In the genomic region with DNA sequence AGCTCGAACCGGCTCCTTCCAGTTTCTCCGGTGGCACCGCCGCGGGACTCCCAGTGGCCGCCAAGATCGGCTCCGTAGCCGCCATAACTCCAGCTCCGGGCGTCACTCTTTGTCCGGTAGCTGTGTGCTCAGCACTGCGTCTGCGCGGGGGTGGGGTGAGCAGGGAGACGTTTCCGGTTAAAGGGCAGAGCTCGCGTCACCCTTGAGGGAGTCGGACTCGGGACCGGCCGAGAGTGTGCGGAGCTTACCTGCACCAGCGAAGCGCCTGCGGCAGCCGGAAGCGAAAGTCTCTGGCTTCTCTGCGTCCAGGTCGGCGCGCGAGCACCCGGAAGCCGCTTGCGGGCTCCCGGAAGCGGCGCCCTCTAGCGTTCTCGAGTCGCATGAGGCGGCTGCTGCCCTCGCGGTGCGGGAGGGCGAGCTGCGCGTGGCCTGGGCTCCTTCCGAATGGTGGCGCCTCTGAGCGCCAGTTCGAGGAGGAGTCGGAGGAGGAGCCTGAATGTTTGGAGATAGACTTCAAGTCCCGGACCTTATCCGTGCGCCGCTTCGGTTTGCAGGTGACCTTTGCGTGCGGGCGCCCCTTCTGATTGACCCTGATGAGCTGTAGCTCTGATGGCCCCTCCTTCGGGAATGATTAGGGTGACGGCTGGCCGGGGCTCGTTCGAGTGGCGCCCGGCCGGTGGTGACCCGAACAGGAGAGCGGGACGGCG, we compare ENCODE assay signal across 8 cellular contexts. TPM values are rescaled to one million over a fixed set of nuclear protein-coding genes. Genes with fewer than 3 reads are reported as not detected.
A peak's percentile ranks its signal among the peaks of the same experiment; 100 is the strongest.
DNase-seq lines count a peak whose midpoint lies in the region; ATAC-seq and TF ChIP-seq lines count a peak whose summit lies in the region.

SCAND1 (minus strand) TSS at position 303 of the 707 bp plus-strand sequence; CDS start at position 85, 218 bp downstream.

- H2AFZ ChIP-seq in osteoblast (ENCODE audit: low read length): peak within 1 kb of the TSS; percentile 97

- peak within 1 kb of the TSS; percentile 96 for H3K27ac ChIP-seq in osteoblast (ENCODE audit: low read depth, low read length)
- H3K27ac ChIP-seq in thoracic aorta: peak within 1 kb of the TSS; percentile 99 to 100

- peaks cover 13% of the 10 kb centered on the region for H4K20me1 ChIP-seq in osteoblast (ENCODE audit: insufficient read depth, low read length)

- H3K27me3 ChIP-seq in osteoblast (ENCODE audit: insufficient read depth, low read length): no peaks in the 10 kb centered on the region
- no peaks in the 10 kb centered on the region for H3K27me3 ChIP-seq in thoracic aorta (replicated peaks; ENCODE audit: insufficient read depth)

- H3K9me3 Mint-ChIP-seq in activated naive CD8-positive, alpha-beta T cell (ENCODE audit: low read depth): peaks cover 4% of the 10 kb centered on the region

- peaks cover 25% of the 10 kb centered on the region for H3K4me1 Mint-ChIP-seq in activated naive CD8-positive, alpha-beta T cell (ENCODE audit: low read depth)

- TF ChIP-seq CTCF in GM12865 (IDR thresholded peaks at IDR 0.05; ENCODE audit: insufficient read depth, low read depth, low read length, missing control alignments) (peak; percentile 98), osteoblast (IDR thresholded peaks at IDR 0.05; ENCODE audit: extremely low read depth, low read depth, low read length) (peak; percentile 96), thoracic aorta (IDR thresholded peaks at IDR 0.05) (peak; percentile 90)

- H3K36me3 ChIP-seq in osteoblast (ENCODE audit: insufficient read depth, low read length) (peaks cover 1% of the 10 kb centered on the region), thoracic aorta (no peaks in the 10 kb centered on the region)

- H3K9me3 ChIP-seq in osteoblast (ENCODE audit: low read depth, low read length) (no peaks in the 10 kb centered on the region), thoracic aorta (no peaks in the 10 kb centered on the region)

- H3K27ac Mint-ChIP-seq in activated naive CD8-positive, alpha-beta T cell: peak within 1 kb of the TSS; percentile 100

- DNase-seq in GM12865 (ENCODE audit: low read depth): peak; percentile 100
- peak; percentile 97 for DNase-seq in NCI-H1105 (lab: John Stamatoyannopoulos, UW)
- DNase-seq in SKM-1 treated with dmso at 0.1 percent for 144 hours (lab: John Stamatoyannopoulos, UW; ENCODE audit: unreplicated experiment): peak; percentile 98
- peak; percentile 100 for DNase-seq in glomerular visceral epithelial cell (ENCODE audit: extremely low spot score)
- DNase-seq in osteoblast (ENCODE audit: insufficient read length, low spot score, missing footprints): peak; percentile 98
- DNase-seq in thoracic aorta (ENCODE audit: low spot score): peak; percentile 84

- H3K4me3 Mint-ChIP-seq in activated naive CD8-positive, alpha-beta T cell: peak within 1 kb of the TSS; percentile 99

- H3K79me2 ChIP-seq in osteoblast (ENCODE audit: insufficient read depth, low read length): peaks cover 23% of the 10 kb centered on the region

- H3K4me3 ChIP-seq in GM12865 (ENCODE audit: low read depth, low read length) (peak within 1 kb of the TSS; percentile 95), osteoblast (ENCODE audit: insufficient read depth, low read length) (peak within 1 kb of the TSS; percentile 81), thoracic aorta (peak within 1 kb of the TSS; percentile 99)

- peak; percentile 86 for ATAC-seq in HG02642 (IDR thresholded peaks at IDR 0.05; ENCODE audit: poor library complexity, unreplicated experiment)
- peak; percentile 95 for ATAC-seq in thoracic aorta (ENCODE audit: insufficient number of reproducible peaks, low FRiP score, low read depth)

- peak within 1 kb of the TSS; percentile 98 for H3K4me2 ChIP-seq in osteoblast (ENCODE audit: insufficient read depth, low read length)

- peaks cover 3% of the 10 kb centered on the region for H3K36me3 Mint-ChIP-seq in activated naive CD8-positive, alpha-beta T cell

- no peaks in the 10 kb centered on the region for H3K27me3 Mint-ChIP-seq in activated naive CD8-positive, alpha-beta T cell

- peaks cover 14% of the 10 kb centered on the region for H3K4me1 ChIP-seq in osteoblast (ENCODE audit: insufficient read depth, low read length)
- H3K4me1 ChIP-seq in thoracic aorta (ENCODE audit: control insufficient read depth in 1 of 2, low read depth in 2 of 2): peaks cover 18 to 25% of the 10 kb centered on the region in 2 donors

RNA-seq across cellular contexts. Expression of gene SCAND1, which starts in this region (rescaled TPM):
- total RNA-seq in osteoblast (69.8 and 74.6 TPM in 2 replicates), thoracic aorta (10 to 100 TPM; 42.3 to 87.2 TPM)

Comparison
In these comparisons a context has a peak if more than half of its experiments do, and no peak if none do; other contexts are left out.
1. Peak in every context shown above with its lines: DNase-seq, ATAC-seq, H3K4me3 ChIP-seq and H3K27ac ChIP-seq.